Comparison of ENCODE assay signal across 8 cellular contexts in genomic region chr7:150716368-150716767, GRCh38. TPM values are rescaled to one million over a fixed set of nuclear protein-coding genes. Genes with fewer than 3 reads are reported as not detected.
A peak's percentile ranks its signal among the peaks of the same experiment; 100 is the strongest.
DNase-seq lines count a peak whose midpoint lies in the region; ATAC-seq and TF ChIP-seq lines count a peak whose summit lies in the region.

Gene GIMAP1 (plus strand): TSS chr7:150716613. CDS start chr7:150719048, 2,435 bp downstream.

- H3K9me3 ChIP-seq in lower lobe of right lung (peaks cover 10% of the 10 kb centered on the region), upper lobe of left lung (peaks cover 0 to 9% (median 0%) of the 10 kb centered on the region in 4 donors), SK-N-SH (no peaks in the 10 kb centered on the region)

- peak in 3 of 4 donors; percentile 31 to 67 (median 45) for TF ChIP-seq POLR2A in upper lobe of left lung (IDR thresholded peaks at IDR 0.05)

- H3K4me1 ChIP-seq in lower lobe of right lung (peaks cover 22% of the 10 kb centered on the region), upper lobe of left lung (peaks cover 9 to 24% (median 20%) of the 10 kb centered on the region in 4 donors), SK-N-SH (ENCODE audit: control insufficient read depth in 1 of 2, insufficient read depth in 2 of 2, low read depth in 1 of 2, low read length in 1 of 2) (no peaks in the 10 kb centered on the region)

- no peaks in the 10 kb centered on the region for H3F3A ChIP-seq in SK-N-SH (replicated peaks; ENCODE audit: insufficient read depth)

- ATAC-seq in lower lobe of right lung = peak; percentile 82 to 86
- peak; percentile 79 for ATAC-seq in upper lobe of left lung (ENCODE audit: low FRiP score in 2 of 2)

- H3K36me3 ChIP-seq in lower lobe of right lung = peaks cover 21% of the 10 kb centered on the region
- H3K36me3 ChIP-seq in upper lobe of left lung = peaks cover 0 to 19% (median 11%) of the 10 kb centered on the region in 4 donors
- H3K36me3 ChIP-seq in SK-N-SH (replicated peaks in 1 of 2; ENCODE audit: control insufficient read depth in 1 of 2, insufficient read depth in 2 of 2, low read length in 1 of 2) = no peaks in the 10 kb centered on the region

- peaks cover 66% of the 10 kb centered on the region for H3K36me3 Mint-ChIP-seq in activated T-helper 2 cell treated with anti-CD3 and anti-CD28 coated beads, Interferon-gamma antibody, Interleukin-2, Interleukin-4, amounts not matched to agents 10 μg/mL and 5 μg/mL and 100 μg/mL, durations not matched to agents 14 hours and 24 hours and 36 hours (ENCODE audit: low read depth)

- intact Hi-C loops in activated T-helper 2 cell treated with anti-CD3 and anti-CD28 coated beads, Interferon-gamma antibody, Interleukin-2, Interleukin-4, amounts not matched to agents 10 μg/mL and 5 μg/mL and 100 μg/mL, durations not matched to agents 14 hours and 24 hours and 36 hours (cut with micrococcal nuclease) = loop anchor here (1.0 to 2.0 kb wide), 5 partner anchors 16 to 148 kb away; partner anchors contain the start of genes GIMAP2 and GIMAP5
- intact Hi-C loops in lower lobe of right lung (cut with DNase I) = no loop called here

- CTCF ChIA-PET in SK-N-SH (lab: Yijun Ruan, JAX) = interaction anchor here (0.8 to 1.7 kb wide), 2 partner anchors 15 to 28 kb away, joined by 3 to 5 read pairs; no protein-coding TSS in a partner anchor

- POLR2A ChIA-PET in SK-N-SH (lab: Yijun Ruan, JAX) = no interaction called here

- no peaks in the 10 kb centered on the region for H3K27me3 Mint-ChIP-seq in activated T-helper 2 cell treated with anti-CD3 and anti-CD28 coated beads, Interferon-gamma antibody, Interleukin-2, Interleukin-4, amounts not matched to agents 10 μg/mL and 5 μg/mL and 100 μg/mL, durations not matched to agents 14 hours and 24 hours and 36 hours (ENCODE audit: low read depth)

- no peak for TF ChIP-seq CTCF in lower lobe of right lung (IDR thresholded peaks at IDR 0.05)
- TF ChIP-seq CTCF in upper lobe of left lung (IDR thresholded peaks at IDR 0.05) = no peak
- TF ChIP-seq CTCF in SK-N-SH (IDR thresholded peaks at IDR 0.05) = no peak

- 30 to 37% methylated on average over 2 to 5 of the region's 5 CpGs for WGBS in upper lobe of left lung, 2 donors
- 8% methylated on average over 5 of the region's 5 CpGs for WGBS in SK-N-SH (ENCODE audit: low lambda C conversion rate)

- peak within 1 kb of the TSS; percentile 94 for H3K4me3 Mint-ChIP-seq in activated T-helper 2 cell treated with anti-CD3 and anti-CD28 coated beads, Interferon-gamma antibody, Interleukin-2, Interleukin-4, amounts not matched to agents 10 μg/mL and 5 μg/mL and 100 μg/mL, durations not matched to agents 14 hours and 24 hours and 36 hours (ENCODE audit: low read depth)

- TF ChIP-seq RAD21 in SK-N-SH (IDR thresholded peaks at IDR 0.05; ENCODE audit: low read length) = no peak

- H3K9me3 Mint-ChIP-seq in activated T-helper 2 cell treated with anti-CD3 and anti-CD28 coated beads, Interferon-gamma antibody, Interleukin-2, Interleukin-4, amounts not matched to agents 10 μg/mL and 5 μg/mL and 100 μg/mL, durations not matched to agents 14 hours and 24 hours and 36 hours = peaks cover 27% of the 10 kb centered on the region

- no peak within 1 kb of the TSS for H2AFZ ChIP-seq in SK-N-SH (ENCODE audit: low read depth)

- no peak within 1 kb of the TSS for H3K9ac ChIP-seq in SK-N-SH

- H4K20me1 ChIP-seq in SK-N-SH (ENCODE audit: insufficient read depth) = no peaks in the 10 kb centered on the region

- H3K4me2 ChIP-seq in SK-N-SH = no peak within 1 kb of the TSS

- TF ChIP-seq EP300 in upper lobe of left lung (IDR thresholded peaks at IDR 0.05) (no peak), SK-N-SH (IDR thresholded peaks at IDR 0.05; ENCODE audit: borderline replicate concordance in 1 of 2, low read depth in 1 of 2, low read length in 1 of 2) (no peak)

- DNase-seq in Kasumi-1 (lab: John Stamatoyannopoulos, UW) (peak; percentile 93 to 95), lower lobe of right lung (no peak), upper lobe of left lung (peak in 1 of 2 donors; percentile 73), dedifferentiated amniotic fluid mesenchymal stem cell (ENCODE audit: extremely low spot score) (no peak), NCI-H526 (lab: John Stamatoyannopoulos, UW) (no peak), SK-N-SH (no peak)
- peak; percentile 48 for DNase-seq in activated T-helper 2 cell treated with anti-CD3 and anti-CD28 coated beads, Interferon-gamma antibody, Interleukin-2, Interleukin-4, amounts not matched to agents 10 μg/mL and 5 μg/mL and 100 μg/mL, durations not matched to agents 14 hours and 24 hours and 36 hours (ENCODE audit: low spot score)

- H3K79me2 ChIP-seq in SK-N-SH (ENCODE audit: insufficient read depth) = no peaks in the 10 kb centered on the region

- peak within 1 kb of the TSS; percentile 76 for H3K27ac Mint-ChIP-seq in activated T-helper 2 cell treated with anti-CD3 and anti-CD28 coated beads, Interferon-gamma antibody, Interleukin-2, Interleukin-4, amounts not matched to agents 10 μg/mL and 5 μg/mL and 100 μg/mL, durations not matched to agents 14 hours and 24 hours and 36 hours

- H3K27me3 ChIP-seq in lower lobe of right lung (ENCODE audit: low read depth) = no peaks in the 10 kb centered on the region
- no peaks in the 10 kb centered on the region for H3K27me3 ChIP-seq in upper lobe of left lung
- peaks cover 43% of the 10 kb centered on the region for H3K27me3 ChIP-seq in SK-N-SH (ENCODE audit: insufficient read depth)

- peak within 1 kb of the TSS; percentile 67; the same call in 1 of the 2 replicates for H3K4me3 ChIP-seq in GM08714 (ENCODE audit: low read length)
- H3K4me3 ChIP-seq in lower lobe of right lung = peak within 1 kb of the TSS; percentile 67
- H3K4me3 ChIP-seq in upper lobe of left lung = peak within 1 kb of the TSS; percentile 32 to 64 (median 50)
- H3K4me3 ChIP-seq in SK-N-SH (ENCODE audit: low read depth in 2 of 2, low read length in 1 of 2) = no peak within 1 kb of the TSS

- H3K9me2 ChIP-seq in SK-N-SH = no peaks in the 10 kb centered on the region

- H3K27ac ChIP-seq in lower lobe of right lung (peak within 1 kb of the TSS; percentile 85), upper lobe of left lung (peak within 1 kb of the TSS; percentile 76 to 91 (median 84)), SK-N-SH (ENCODE audit: low read depth in 2 of 2, low read length in 1 of 2) (no peak within 1 kb of the TSS)

- H3K4me1 Mint-ChIP-seq in activated T-helper 2 cell treated with anti-CD3 and anti-CD28 coated beads, Interferon-gamma antibody, Interleukin-2, Interleukin-4, amounts not matched to agents 10 μg/mL and 5 μg/mL and 100 μg/mL, durations not matched to agents 14 hours and 24 hours and 36 hours (ENCODE audit: low read depth) = peaks cover 51% of the 10 kb centered on the region

TF ChIP-seq in SK-N-SH, 30 proteins besides CTCF, POLR2A, EP300 and RAD21:
- no peak for TF ChIP-seq REST (IDR thresholded peaks at IDR 0.05; ENCODE audit: low read depth, low read length)
- no peak for TF ChIP-seq YY1 (IDR thresholded peaks at IDR 0.05; ENCODE audit: low read depth)
- TF ChIP-seq NRF1 (IDR thresholded peaks at IDR 0.05; ENCODE audit: low read depth, low read length) = no peak
- TF ChIP-seq USF2 (IDR thresholded peaks at IDR 0.05; ENCODE audit: borderline replicate concordance, low read depth, low read length) = no peak
- TF ChIP-seq SIN3A (IDR thresholded peaks at IDR 0.05; ENCODE audit: borderline replicate concordance, low read depth, low read length) = no peak
- no peak for TF ChIP-seq RFX5 (IDR thresholded peaks at IDR 0.05; ENCODE audit: low read length)
- no peak for TF ChIP-seq GATA2 (CRISPR knock-in tag; IDR thresholded peaks at IDR 0.05)
- TF ChIP-seq MXI1 (IDR thresholded peaks at IDR 0.05; ENCODE audit: low read depth, low read length) = no peak
- no peak for TF ChIP-seq EZH2phosphoT487 (IDR thresholded peaks at IDR 0.05; ENCODE audit: borderline replicate concordance, low read depth)
- TF ChIP-seq TAF1 (IDR thresholded peaks at IDR 0.05; ENCODE audit: borderline replicate concordance, low read depth, low read length) = no peak
TF ChIP-seq in SK-N-SH: peak in this region for 0.

RNA-seq across cellular contexts. Expression of gene GIMAP1, which starts in this region (rescaled TPM):
- total RNA-seq in activated T-helper 2 cell treated with anti-CD3 and anti-CD28 coated beads, Interferon-gamma antibody, Interleukin-2, Interleukin-4, amounts not matched to agents 10 μg/mL and 5 μg/mL and 100 μg/mL, durations not matched to agents 14 hours and 24 hours and 36 hours = 3.9 and 4.5 TPM in 2 replicates
- total RNA-seq in lower lobe of right lung (18.8 TPM), upper lobe of left lung (10 to 100 TPM in 5 of 6 donors, 1 to 10 TPM in 1; 8.4 to 13.5 (median 12.1) TPM)
- not detected in 2 replicates for polyA plus RNA-seq in SK-N-SH (2012; rRNA removed)
- polyA plus RNA-seq in SK-N-SH (2012; cell fraction: cytosol; rRNA removed) = under 0.01 TPM in 1 of 2 replicates, not detected in the other
- not detected in 2 replicates for polyA plus RNA-seq in SK-N-SH (2012; cell fraction: nucleus; rRNA removed)

Comparison
In these comparisons a context has a peak if more than half of its experiments do, and no peak if none do; other contexts are left out.
1. H3K4me3 ChIP-seq: peak in GM08714 (single experiment), lower lobe of right lung (single experiment) and upper lobe of left lung (4 of 4); none in SK-N-SH (0 of 2).
2. DNase-seq: peak in Kasumi-1 (2 of 2) and activated T-helper 2 cell treated with anti-CD3 and anti-CD28 coated beads, Interferon-gamma antibody, Interleukin-2, Interleukin-4, amounts not matched to agents 10 μg/mL and 5 μg/mL and 100 μg/mL, durations not matched to agents 14 hours and 24 hours and 36 hours (single experiment); none in lower lobe of right lung (single experiment), dedifferentiated amniotic fluid mesenchymal stem cell (single experiment), NCI-H526 (0 of 2) and SK-N-SH (single experiment).
3. H3K27ac ChIP-seq: peak in lower lobe of right lung (single experiment) and upper lobe of left lung (4 of 4); none in SK-N-SH (0 of 2).